32 cellular contexts compared by ENCODE assay signal in genomic region chr11:76997512-76997911, GRCh38. TPM values are rescaled to one million over a fixed set of nuclear protein-coding genes. Genes with fewer than 3 reads are reported as not detected.
"Had no signal": no experiment of that assay in that cellular context is flagged by ENCODE, and none has a peak within 500 bp of the region (broad histone marks: within the 10 kb centered on the region; RNA-seq: fewer than 3 reads in every experiment).

No MANE protein-coding gene starts in this region.

- H3K4me3 ChIP-seq: PC-9 had no signal

- DNase-seq: activated CD4-positive, alpha-beta T cell treated with anti-CD3 and anti-CD28 coated beads, Interleukin-2, amount 10 ng/mL, durations not matched to agents 24 days and 14 days; activated CD4-positive, alpha-beta T cell treated with anti-CD3 and anti-CD28 coated beads, Interleukin-2, amount 50 U/mL, for 4 hours; activated gamma-delta T cell treated with Interleukin-2 at 50 U/mL for 16 hours; activated naive CD4-positive, alpha-beta T cell treated with anti-CD3 and anti-CD28 coated beads for 36 hours; activated T-cell treated with anti-CD3 and anti-CD28 coated beads, Interleukin-2, amount 50 U/mL, for 1 hour; amniotic stem cell; aorta; brain microvascular endothelial cell; central memory CD4-positive, alpha-beta T cell; Karpas-422; KBM-7; NCI-H1105; NCI-H1417 treated with DMSO at 0.1 percent for 48 hours; NCI-H187 treated with DMSO at 0.1 percent for 48 hours; NCI-H2081; NCI-H2171 treated with DMSO at 0.1 percent for 48 hours; NCI-H2227 treated with DMSO at 0.1 percent for 48 hours; NCI-H446; NCI-H510A treated with DMSO at 0.1 percent for 48 hours; NCI-H526 treated with DMSO at 0.1 percent for 48 hours; NCI-H774; PC-9; SIG-M5; T-cell; T1000 had no signal

- H3K36me3 Mint-ChIP-seq: activated naive CD4-positive, alpha-beta T cell treated with anti-CD3 and anti-CD28 coated beads, Interleukin-2, amount 50 U/mL, for 72 hours had no signal

- H3K4me3 Mint-ChIP-seq: activated CD4-positive, alpha-beta T cell treated with anti-CD3 and anti-CD28 coated beads, Interleukin-2, amount 10 ng/mL, durations not matched to agents 24 days and 14 days; activated naive CD4-positive, alpha-beta T cell treated with anti-CD3 and anti-CD28 coated beads for 36 hours; activated T-helper 1 cell treated with anti-CD3 and anti-CD28 coated beads, Interleukin-12 subunit alpha, Interleukin-12 subunit beta, Interleukin-2, Interleukin-4 antibody, amounts not matched to agents 30 ng/mL and 10 ng/mL and 1 ng/mL, durations not matched to agents 14 hours and 24 hours and 36 hours; T-cell had no signal

- H3K27ac Mint-ChIP-seq: activated CD4-positive, alpha-beta T cell treated with anti-CD3 and anti-CD28 coated beads, Interleukin-2, amount 10 ng/mL, durations not matched to agents 24 days and 14 days; activated naive CD4-positive, alpha-beta T cell treated with anti-CD3 and anti-CD28 coated beads for 36 hours; activated naive CD4-positive, alpha-beta T cell treated with anti-CD3 and anti-CD28 coated beads, Interleukin-2, amount 50 U/mL, for 72 hours; activated T-helper 1 cell treated with anti-CD3 and anti-CD28 coated beads, Interleukin-12 subunit alpha, Interleukin-12 subunit beta, Interleukin-2, Interleukin-4 antibody, amounts not matched to agents 30 ng/mL and 10 ng/mL and 1 ng/mL, durations not matched to agents 14 hours and 24 hours and 36 hours; T-cell had no signal

- ATAC-seq: activated naive CD4-positive, alpha-beta T cell treated with anti-CD3 and anti-CD28 coated beads, Interleukin-2, amount 50 U/mL, for 72 hours; Right ventricle myocardium inferior; SK-N-SH treated with all-trans-retinoic acid at 6 μM for 48 hours had no signal

- H3K9me3 Mint-ChIP-seq: activated CD4-positive, alpha-beta T cell treated with anti-CD3 and anti-CD28 coated beads, Interleukin-2, amount 10 ng/mL, durations not matched to agents 24 days and 14 days; activated naive CD4-positive, alpha-beta T cell treated with anti-CD3 and anti-CD28 coated beads for 36 hours; activated naive CD4-positive, alpha-beta T cell treated with anti-CD3 and anti-CD28 coated beads, Interleukin-2, amount 50 U/mL, for 72 hours; activated T-helper 1 cell treated with anti-CD3 and anti-CD28 coated beads, Interleukin-12 subunit alpha, Interleukin-12 subunit beta, Interleukin-2, Interleukin-4 antibody, amounts not matched to agents 30 ng/mL and 10 ng/mL and 1 ng/mL, durations not matched to agents 14 hours and 24 hours and 36 hours; T-cell had no signal

- H3K27me3 Mint-ChIP-seq: activated CD4-positive, alpha-beta T cell treated with anti-CD3 and anti-CD28 coated beads, Interleukin-2, amount 10 ng/mL, durations not matched to agents 24 days and 14 days; T-cell had no signal

RNA-seq across cellular contexts. Expression of gene B3GNT6, which starts 36.7 kb away (rescaled TPM):
- total RNA-seq: activated CD4-positive, alpha-beta T cell treated with anti-CD3 and anti-CD28 coated beads, Interleukin-2, amount 10 ng/mL, durations not matched to agents 24 days and 14 days; activated naive CD4-positive, alpha-beta T cell treated with anti-CD3 and anti-CD28 coated beads for 36 hours; activated naive CD4-positive, alpha-beta T cell treated with anti-CD3 and anti-CD28 coated beads, Interleukin-2, amount 50 U/mL, for 72 hours; activated T-helper 1 cell treated with anti-CD3 and anti-CD28 coated beads, Interleukin-12 subunit alpha, Interleukin-12 subunit beta, Interleukin-2, Interleukin-4 antibody, amounts not matched to agents 30 ng/mL and 10 ng/mL and 1 ng/mL, durations not matched to agents 14 hours and 24 hours and 36 hours; aorta; chondrocyte; MCF 10A; PC-9; Right ventricle myocardium inferior; SK-MEL-5 had no signal
- polyA plus RNA-seq: aorta had no signal
